8 cellular contexts compared by ENCODE assay signal in genomic region chr7:156950381-156950858, GRCh38. TPM values are rescaled to one million over a fixed set of nuclear protein-coding genes. Genes with fewer than 3 reads are reported as not detected.
DNase-seq lines count a peak whose midpoint lies in the region; ATAC-seq and TF ChIP-seq lines count a peak whose summit lies in the region.

No MANE protein-coding gene starts in this region.

- H2BK5ac ChIP-seq in IMR-90 (ENCODE audit: low read depth, low read length, poor library complexity, severe bottlenecking) (peak overlapping the region; percentile 60), mesenchymal stem cell (ENCODE audit: low read depth, low read length, poor library complexity, severe bottlenecking) (no peak overlapping the region)

- 2% methylated on average over 18 of the region's 21 CpGs; no CpG with 5 or more reads in 1 of the 2 experiments for WGBS in IMR-90 (ENCODE audit: extremely low coverage in 2 of 2, insufficient read length in 1 of 2), 2 experiments
- WGBS in mesenchymal stem cell = under 1% methylated on average over 20 of the region's 21 CpGs

- no peak overlapping the region for H2BK12ac ChIP-seq in mesenchymal stem cell (ENCODE audit: low read length in 2 of 2)

- H3K36me3 ChIP-seq in IMR-90 (ENCODE audit: control insufficient read depth, insufficient read depth, low read length) (peaks cover 22% of the 10 kb centered on the region), mesenchymal stem cell (ENCODE audit: control insufficient read depth in 1 of 2, insufficient read depth in 2 of 2, low read depth in 1 of 2, low read length in 2 of 2) (peaks cover 23 to 35% of the 10 kb centered on the region in 2 experiments)

- TF ChIP-seq RAD21 in IMR-90 (IDR thresholded peaks at IDR 0.05; ENCODE audit: low read length) = no peak

- H2AK9ac ChIP-seq in IMR-90 (replicated peaks; ENCODE audit: low read depth, low read length, poor library complexity) = peak overlapping the region; percentile 67

- H3K4me1 ChIP-seq in IMR-90 (ENCODE audit: control insufficient read depth, insufficient read depth, low read length) = peaks cover 2% of the 10 kb centered on the region; the same call in 1 of the 2 replicates
- H3K4me1 ChIP-seq in mesenchymal stem cell (ENCODE audit: control insufficient read depth, insufficient read depth, low read depth, low read length) = peaks cover 10% of the 10 kb centered on the region

- no peak overlapping the region for H2BK20ac ChIP-seq in IMR-90 (ENCODE audit: low read depth, low read length)

- dilution Hi-C loops in IMR-90 (cut with HindIII; ENCODE audit: low sequenced_read_pairs, unreplicated experiment) = no loop called here

- H3K4me3 ChIP-seq in AG10803 (ENCODE audit: low read length) = peak overlapping the region; percentile 83
- H3K4me3 ChIP-seq in IMR-90 (ENCODE audit: insufficient read depth, low read depth, low read length) = peak overlapping the region; percentile 96
- peak overlapping the region; percentile 90 for H3K4me3 ChIP-seq in astrocyte of the spinal cord (ENCODE audit: low read depth, low read length)
- peak overlapping the region; percentile 80 to 97 for H3K4me3 ChIP-seq in mesenchymal stem cell (ENCODE audit: insufficient read depth in 1 of 2, low read depth in 1 of 2, low read length in 2 of 2)

- peaks cover 22 to 39% of the 10 kb centered on the region in 2 experiments for H3K79me1 ChIP-seq in IMR-90 (ENCODE audit: low read depth in 1 of 2, low read length in 2 of 2)
- H3K79me1 ChIP-seq in mesenchymal stem cell (replicated peaks; ENCODE audit: low read length, poor library complexity, severe bottlenecking) = peaks cover 23% of the 10 kb centered on the region

- peaks cover 17% of the 10 kb centered on the region for H4K20me1 ChIP-seq in IMR-90 (ENCODE audit: insufficient read depth, low read length)

- H3K4ac ChIP-seq in IMR-90 (ENCODE audit: low read depth, low read length) (peak overlapping the region; percentile 12), mesenchymal stem cell (ENCODE audit: low read depth in 1 of 2, low read length in 2 of 2) (no peak overlapping the region)

- intact Hi-C loops in IMR-90 (cut with micrococcal nuclease) = loop anchor here (1.0 to 10.0 kb wide), 2 partner anchors 384 to 1153 kb away; partner anchors contain the start of gene DNAJB6

- peaks cover 3% of the 10 kb centered on the region; the same call in 1 of the 2 replicates for H3K9me1 ChIP-seq in IMR-90 (ENCODE audit: insufficient read depth, low read length)

- in situ Hi-C loops in IMR-90 (cut with MboI; ENCODE audit: low sequenced_read_pairs) (loop anchor here (25.0 kb wide), 3 partner anchors 187 to 437 kb away; partner anchors contain the start of gene UBE3C), astrocyte of the spinal cord (cut with HindIII; ENCODE audit: low sequenced_read_pairs) (no loop called here)

- H3K4me2 ChIP-seq in IMR-90 (ENCODE audit: low read depth, low read length) = peak overlapping the region; percentile 95
- H3K4me2 ChIP-seq in mesenchymal stem cell (ENCODE audit: low read length, poor library complexity, severe bottlenecking) = peak overlapping the region; percentile 92

- POLR2A ChIA-PET in IMR-90 (lab: Charles Lee; ENCODE audit: unreplicated experiment) = no interaction called here

- H4K5ac ChIP-seq in IMR-90 (ENCODE audit: low read depth, low read length) = peak overlapping the region; percentile 21; the same call in 1 of the 2 replicates

- no peak for TF ChIP-seq CTCF in AG10803 (conservative IDR thresholded peaks at IDR 0.05; ENCODE audit: low read length)
- TF ChIP-seq CTCF in IMR-90 (conservative IDR thresholded peaks at IDR 0.05; ENCODE audit: low read depth, low read length) = no peak
- TF ChIP-seq CTCF in astrocyte of the spinal cord (IDR thresholded peaks at IDR 0.05; ENCODE audit: low read depth, low read length) = no peak

- H3K9me3 ChIP-seq in IMR-90 (ENCODE audit: control insufficient read depth, insufficient read depth, low read length) = no peaks in the 10 kb centered on the region
- no peaks in the 10 kb centered on the region for H3K9me3 ChIP-seq in mesenchymal stem cell (ENCODE audit: control insufficient read depth, low read length)

- H3K14ac ChIP-seq in IMR-90 (replicated peaks; ENCODE audit: low read depth, low read length) (0 out of 2 replicates have a peak overlapping the region, but pooled peaks have one; percentile 46), mesenchymal stem cell (ENCODE audit: low read length in 2 of 2) (no peak overlapping the region)

- peak overlapping the region; percentile 18; the same call in 1 of the 2 replicates for H3K56ac ChIP-seq in IMR-90 (ENCODE audit: extremely low read depth, insufficient read depth, low read length)

- H2BK120ac ChIP-seq in IMR-90 (ENCODE audit: low read depth, low read length) (peak overlapping the region; percentile 6; the same call in 1 of the 2 replicates), mesenchymal stem cell (ENCODE audit: low read depth, low read length) (no peak overlapping the region)

- H3K9ac ChIP-seq in IMR-90 (ENCODE audit: low read depth, low read length) (peak overlapping the region; percentile 91), mesenchymal stem cell (ENCODE audit: low read length) (peak overlapping the region; percentile 92)

- H3K23ac ChIP-seq in IMR-90 (ENCODE audit: low read depth, low read length) = peak overlapping the region; percentile 74; the same call in 1 of the 2 replicates
- no peak overlapping the region for H3K23ac ChIP-seq in mesenchymal stem cell (ENCODE audit: low read length in 2 of 2)

- H3K27me3 ChIP-seq in IMR-90 (ENCODE audit: control insufficient read depth, insufficient read depth, low read length) = no peaks in the 10 kb centered on the region; the same call in 1 of the 2 replicates
- H3K27me3 ChIP-seq in mesenchymal stem cell (ENCODE audit: control insufficient read depth in 1 of 2, insufficient read depth in 1 of 2, low read length in 2 of 2) = peaks cover 0 to 4% of the 10 kb centered on the region in 2 experiments

- TF ChIP-seq POLR2A in IMR-90 (IDR thresholded peaks at IDR 0.05; ENCODE audit: low read depth, low read length) = no peak

- H3K18ac ChIP-seq in IMR-90 (ENCODE audit: low read depth, low read length) = no peak overlapping the region
- H3K18ac ChIP-seq in mesenchymal stem cell (ENCODE audit: low read depth in 1 of 2, low read length in 2 of 2) = no peak overlapping the region

- H2BK15ac ChIP-seq in IMR-90 (ENCODE audit: low read depth, low read length) (no peak overlapping the region), mesenchymal stem cell (ENCODE audit: low read depth, poor library complexity, severe bottlenecking) (peak overlapping the region; percentile 77)

- H4K91ac ChIP-seq in IMR-90 (ENCODE audit: insufficient read depth, low read depth, low read length) = peak overlapping the region; percentile 2; the same call in 1 of the 2 replicates
- H4K91ac ChIP-seq in mesenchymal stem cell (ENCODE audit: low read length) = no peak overlapping the region

- H3K27ac ChIP-seq in IMR-90 (ENCODE audit: insufficient read depth, low read length) (peak overlapping the region; percentile 79), mesenchymal stem cell (ENCODE audit: low read length, poor library complexity, severe bottlenecking) (peak overlapping the region; percentile 55)

- H2AK5ac ChIP-seq in IMR-90 (ENCODE audit: low read depth, low read length) (peak overlapping the region; percentile 29; the same call in 1 of the 2 replicates), mesenchymal stem cell (ENCODE audit: low read length, severe bottlenecking) (no peak overlapping the region)

- ATAC-seq in IMR-90 (ENCODE audit: low read depth) = no peak; the same call in 1 of the 2 replicates
- no peak for ATAC-seq in HG03025 (IDR thresholded peaks at IDR 0.05; ENCODE audit: low FRiP score, unreplicated experiment)
- ATAC-seq in HG02885 (IDR thresholded peaks at IDR 0.05; ENCODE audit: poor library complexity, unreplicated experiment) = no peak

- H2AFZ ChIP-seq in IMR-90 (replicated peaks; ENCODE audit: low read length, poor library complexity) (peak overlapping the region; percentile 97), mesenchymal stem cell (ENCODE audit: low read depth, low read length) (peak overlapping the region; percentile 54)

- CTCF ChIA-PET in IMR-90 (lab: Yijun Ruan, JAX) = interaction anchor here (1.2 to 1.5 kb wide), 2 partner anchors 22 to 305 kb away, joined by 3 read pairs; no protein-coding TSS in a partner anchor

- H4K8ac ChIP-seq in IMR-90 (ENCODE audit: low read depth in 2 of 2, low read length in 2 of 2) (peak overlapping the region; percentile 2 to 33; a peak in 2 of 4 replicates), mesenchymal stem cell (ENCODE audit: low read length) (no peak overlapping the region)

- DNase-seq in AG10803 (ENCODE audit: low read depth) (no peak), IMR-90 (peak; percentile 3), astrocyte of the spinal cord (ENCODE audit: low read depth, low spot score) (peak; percentile 12), mesenchymal stem cell (peak; percentile 71), RPMI8226 (no peak)
- DNase-seq in central memory CD4-positive, alpha-beta T cell = no peak

- no TSS peak for BruUV-seq in IMR-90 (replicated peaks; lab: Mats Ljungman, UMichigan)

TF ChIP-seq in IMR-90, 13 proteins besides CTCF, POLR2A, EP300 and RAD21:
- TF ChIP-seq MAZ (IDR thresholded peaks at IDR 0.05; ENCODE audit: borderline replicate concordance, low read depth, low read length) (no peak), MXI1 (IDR thresholded peaks at IDR 0.05; ENCODE audit: borderline replicate concordance, low read depth, low read length) (0 out of 2 replicates have a peak, but pooled peaks have one; percentile 22)

RNA-seq across cellular contexts. Expression of gene NOM1, which starts 0.9 kb away (rescaled TPM):
- total RNA-seq in IMR-90 (2012; rRNA removed) = 15.4 and 16.4 TPM in 2 replicates
- polyA plus RNA-seq in IMR-90 (2012; rRNA removed) = 14.3 and 15.3 TPM in 2 replicates
- 3.5 and 6.4 TPM in 2 replicates for polyA plus RNA-seq in IMR-90 (2012; cell fraction: cytosol; rRNA removed)
- polyA plus RNA-seq in IMR-90 (2012; cell fraction: nucleus; rRNA removed; ENCODE audit: low replicate concordance) = 29.4 and 48.6 TPM in 2 replicates
- polyA plus RNA-seq in mesenchymal stem cell (2013, experiment 1 of 2) = 8.6 TPM
- 7.6 TPM for polyA plus RNA-seq in mesenchymal stem cell (2013, experiment 2 of 2)

RNA-seq across cellular contexts. Expression of gene LMBR1, which starts 57.4 kb away (rescaled TPM):
- total RNA-seq in IMR-90 (2012; rRNA removed) = 19.9 and 30.3 TPM in 2 replicates
- 9.3 and 11.9 TPM in 2 replicates for polyA plus RNA-seq in IMR-90 (2012; rRNA removed)
- 5.0 and 12.5 TPM in 2 replicates for polyA plus RNA-seq in IMR-90 (2012; cell fraction: cytosol; rRNA removed)
- polyA plus RNA-seq in IMR-90 (2012; cell fraction: nucleus; rRNA removed; ENCODE audit: low replicate concordance) = 11.8 and 15.5 TPM in 2 replicates
- 19.1 TPM for polyA plus RNA-seq in mesenchymal stem cell (2013, experiment 1 of 2)
- 20.0 TPM for polyA plus RNA-seq in mesenchymal stem cell (2013, experiment 2 of 2)

Comparison
In these comparisons a context has a peak if more than half of its experiments do, and no peak if none do; other contexts are left out.
1. DNase-seq: peak in IMR-90 (single experiment), astrocyte of the spinal cord (single experiment) and mesenchymal stem cell (single experiment); none in AG10803 (single experiment), RPMI8226 (single experiment) and central memory CD4-positive, alpha-beta T cell (single experiment).
2. Peak in every context shown above with its lines, with median percentiles within 50 percentile points of each other: H3K4me3 ChIP-seq.